In genomic region chr14:52220924-52221802, GRCh38 we compare ENCODE assay signal across 11 cellular contexts. TPM values are rescaled to one million over a fixed set of nuclear protein-coding genes. Genes with fewer than 3 reads are reported as not detected.
DNase-seq lines count a peak whose midpoint lies in the region; ATAC-seq and TF ChIP-seq lines count a peak whose summit lies in the region.
"Had no signal": no experiment of that assay in that cellular context is flagged by ENCODE, and none has a peak within 500 bp of the region (broad histone marks: within the 10 kb centered on the region; RNA-seq: fewer than 3 reads in every experiment).

No MANE protein-coding gene starts in this region.

- no peak for ATAC-seq in IMR-90 (ENCODE audit: low read depth)
- ATAC-seq in activated naive CD8-positive, alpha-beta T cell treated with anti-CD3 and anti-CD28 coated beads, Interleukin-2, amount 10 ng/mL, durations not matched to agents 7 days and 5 days (ENCODE audit: low read depth): no peak
- ATAC-seq in natural killer cell treated with Interleukin-12 subunit alpha and Interleukin-12 subunit beta and Interleukin-15 and Interleukin-18, amount 100 ng/mL, for 72 hours: no peak
- ATAC-seq in GM21526 (IDR thresholded peaks at IDR 0.05; ENCODE audit: low FRiP score, unreplicated experiment): no peak
- no peak for ATAC-seq in GM19452 (IDR thresholded peaks at IDR 0.05; ENCODE audit: unreplicated experiment)
- ATAC-seq: Panc1 had no signal

- TF ChIP-seq POLR2A in IMR-90 (IDR thresholded peaks at IDR 0.05; ENCODE audit: low read depth, low read length): no peak

- no peaks in the 10 kb centered on the region for H3K9me3 Mint-ChIP-seq in Calu3 (ENCODE audit: low read depth, unreplicated experiment)
- no peaks in the 10 kb centered on the region for H3K9me3 Mint-ChIP-seq in activated naive CD8-positive, alpha-beta T cell treated with anti-CD3 and anti-CD28 coated beads, Interleukin-2, amount 10 ng/mL, durations not matched to agents 7 days and 5 days
- no peaks in the 10 kb centered on the region for H3K9me3 Mint-ChIP-seq in natural killer cell treated with Interleukin-12 subunit alpha and Interleukin-12 subunit beta and Interleukin-15 and Interleukin-18, amount 100 ng/mL, for 72 hours

- no peaks in the 10 kb centered on the region for H3K9me3 ChIP-seq in IMR-90 (ENCODE audit: control insufficient read depth, insufficient read depth, low read length)

- H2BK20ac ChIP-seq in IMR-90 (ENCODE audit: low read depth, low read length): no peak overlapping the region

- peak overlapping the region; percentile 44 for H3K4me2 ChIP-seq in IMR-90 (ENCODE audit: low read depth, low read length)

- no peak overlapping the region for H3K27ac ChIP-seq in IMR-90 (ENCODE audit: insufficient read depth, low read length)

- no peak overlapping the region for H3K27ac Mint-ChIP-seq in Calu3 (ENCODE audit: unreplicated experiment)
- peak overlapping the region; percentile 96 for H3K27ac Mint-ChIP-seq in activated naive CD8-positive, alpha-beta T cell treated with anti-CD3 and anti-CD28 coated beads, Interleukin-2, amount 10 ng/mL, durations not matched to agents 7 days and 5 days
- H3K27ac Mint-ChIP-seq in natural killer cell treated with Interleukin-12 subunit alpha and Interleukin-12 subunit beta and Interleukin-15 and Interleukin-18, amount 100 ng/mL, for 72 hours: peak overlapping the region; percentile 78 to 81

- peaks cover 3% of the 10 kb centered on the region; the same call in 1 of the 2 replicates for H3K4me1 ChIP-seq in IMR-90 (ENCODE audit: control insufficient read depth, insufficient read depth, low read length)

- no peak overlapping the region for H2AK5ac ChIP-seq in IMR-90 (ENCODE audit: low read depth, low read length)

- BruUV-seq in Calu3 (replicated peaks; lab: Mats Ljungman, UMichigan) (no TSS peak), IMR-90 (replicated peaks; lab: Mats Ljungman, UMichigan) (no TSS peak)

- no peak for TF ChIP-seq CTCF in Calu3 (IDR thresholded peaks at IDR 0.05; ENCODE audit: unreplicated experiment)
- no peak for TF ChIP-seq CTCF in IMR-90 (conservative IDR thresholded peaks at IDR 0.05; ENCODE audit: low read depth, low read length)

- H2BK120ac ChIP-seq in IMR-90 (ENCODE audit: low read depth, low read length): no peak overlapping the region

- no peak overlapping the region for H3K18ac ChIP-seq in IMR-90 (ENCODE audit: low read depth, low read length)

- peaks cover 6% of the 10 kb centered on the region for H3K27me3 ChIP-seq in IMR-90 (ENCODE audit: control insufficient read depth, insufficient read depth, low read length)

- no peaks in the 10 kb centered on the region for H3K27me3 Mint-ChIP-seq in Calu3 (ENCODE audit: unreplicated experiment)
- H3K27me3 Mint-ChIP-seq in activated naive CD8-positive, alpha-beta T cell treated with anti-CD3 and anti-CD28 coated beads, Interleukin-2, amount 10 ng/mL, durations not matched to agents 7 days and 5 days: no peaks in the 10 kb centered on the region
- H3K27me3 Mint-ChIP-seq in natural killer cell treated with Interleukin-12 subunit alpha and Interleukin-12 subunit beta and Interleukin-15 and Interleukin-18, amount 100 ng/mL, for 72 hours: no peaks in the 10 kb centered on the region

- H3K4me1 Mint-ChIP-seq in Calu3 (ENCODE audit: low read depth, unreplicated experiment): no peaks in the 10 kb centered on the region
- H3K4me1 Mint-ChIP-seq in activated naive CD8-positive, alpha-beta T cell treated with anti-CD3 and anti-CD28 coated beads, Interleukin-2, amount 10 ng/mL, durations not matched to agents 7 days and 5 days: peaks cover 7% of the 10 kb centered on the region
- peaks cover 13 to 20% of the 10 kb centered on the region in 2 donors for H3K4me1 Mint-ChIP-seq in natural killer cell treated with Interleukin-12 subunit alpha and Interleukin-12 subunit beta and Interleukin-15 and Interleukin-18, amount 100 ng/mL, for 72 hours (ENCODE audit: low read depth in 2 of 2)

- H2BK15ac ChIP-seq in IMR-90 (ENCODE audit: low read depth, low read length): no peak overlapping the region

- H4K5ac ChIP-seq in IMR-90 (ENCODE audit: low read depth, low read length): no peak overlapping the region; the same call in 1 of the 2 replicates

- H3K36me3 Mint-ChIP-seq in Calu3 (ENCODE audit: insufficient read depth, unreplicated experiment): no peaks in the 10 kb centered on the region
- peaks cover 4% of the 10 kb centered on the region for H3K36me3 Mint-ChIP-seq in activated naive CD8-positive, alpha-beta T cell treated with anti-CD3 and anti-CD28 coated beads, Interleukin-2, amount 10 ng/mL, durations not matched to agents 7 days and 5 days
- H3K36me3 Mint-ChIP-seq in natural killer cell treated with Interleukin-12 subunit alpha and Interleukin-12 subunit beta and Interleukin-15 and Interleukin-18, amount 100 ng/mL, for 72 hours: peaks cover 4% of the 10 kb centered on the region

- no peaks in the 10 kb centered on the region for H4K20me1 ChIP-seq in IMR-90 (ENCODE audit: insufficient read depth, low read length)

- CTCF ChIA-PET in Calu3 (lab: Charles Lee): no interaction called here
- CTCF ChIA-PET in IMR-90 (lab: Yijun Ruan, JAX): interaction anchor here (0.7 kb wide), 1 partner anchor 66 kb away, joined by 4 read pairs; no protein-coding TSS in a partner anchor

- H3K56ac ChIP-seq in IMR-90 (ENCODE audit: extremely low read depth, insufficient read depth, low read length): no peak overlapping the region

- H4K91ac ChIP-seq in IMR-90 (ENCODE audit: insufficient read depth, low read depth, low read length): no peak overlapping the region

- H3K14ac ChIP-seq in IMR-90 (replicated peaks; ENCODE audit: low read depth, low read length): no peak overlapping the region

- H3K9ac ChIP-seq in IMR-90 (ENCODE audit: low read depth, low read length): no peak overlapping the region

- H3K4ac ChIP-seq in IMR-90 (ENCODE audit: low read depth, low read length): no peak overlapping the region

- in situ Hi-C loops in IMR-90 (cut with MboI; ENCODE audit: low sequenced_read_pairs): no loop called here

- H3K4me3 ChIP-seq in IMR-90 (ENCODE audit: insufficient read depth, low read depth, low read length): no peak overlapping the region

- no peak overlapping the region for H2BK5ac ChIP-seq in IMR-90 (ENCODE audit: low read depth, low read length, poor library complexity, severe bottlenecking)

- intact Hi-C loops in Calu3 (cut with micrococcal nuclease; ENCODE audit: unreplicated experiment): no loop called here
- intact Hi-C loops in IMR-90 (cut with micrococcal nuclease): no loop called here

- no peaks in the 10 kb centered on the region for H3K9me1 ChIP-seq in IMR-90 (ENCODE audit: insufficient read depth, low read length)

- H3K36me3 ChIP-seq in IMR-90 (ENCODE audit: control insufficient read depth, insufficient read depth, low read length): no peaks in the 10 kb centered on the region

- POLR2A ChIA-PET in IMR-90 (lab: Charles Lee; ENCODE audit: unreplicated experiment): no interaction called here
- POLR2A ChIA-PET in activated naive CD8-positive, alpha-beta T cell treated with anti-CD3 and anti-CD28 coated beads, Interleukin-2, amount 10 ng/mL, durations not matched to agents 7 days and 5 days (lab: Charles Lee): interaction anchor here (0.9 to 1.3 kb wide), 4 partner anchors 44 to 360 kb away, joined by 3 to 7 read pairs (median 3); partner anchors contain the start of genes GNG2 and PTGER2

- H2AFZ ChIP-seq in IMR-90 (replicated peaks; ENCODE audit: low read length, poor library complexity): peak overlapping the region; percentile 81

- peak overlapping the region; percentile 70 for H2AK9ac ChIP-seq in IMR-90 (replicated peaks; ENCODE audit: low read depth, low read length, poor library complexity)

- peak overlapping the region; percentile 64 for H3K4me3 Mint-ChIP-seq in Calu3 (ENCODE audit: low read depth, unreplicated experiment)
- peak overlapping the region; percentile 90 for H3K4me3 Mint-ChIP-seq in activated naive CD8-positive, alpha-beta T cell treated with anti-CD3 and anti-CD28 coated beads, Interleukin-2, amount 10 ng/mL, durations not matched to agents 7 days and 5 days
- peak overlapping the region; percentile 88 for H3K4me3 Mint-ChIP-seq in natural killer cell treated with Interleukin-12 subunit alpha and Interleukin-12 subunit beta and Interleukin-15 and Interleukin-18, amount 100 ng/mL, for 72 hours

- H4K8ac ChIP-seq in IMR-90 (ENCODE audit: low read depth in 2 of 2, low read length in 2 of 2): no peak overlapping the region; a peak in 1 of 4 replicates

- no peaks in the 10 kb centered on the region for H3K79me1 ChIP-seq in IMR-90 (ENCODE audit: low read depth in 1 of 2, low read length in 2 of 2)

- DNase-seq in Calu3 (no peak), IMR-90 (no peak), midbrain (lab: John Stamatoyannopoulos, UW) (no peak)
- DNase-seq in activated naive CD8-positive, alpha-beta T cell treated with anti-CD3 and anti-CD28 coated beads, Interleukin-2, amount 10 ng/mL, durations not matched to agents 7 days and 5 days: peak; percentile 42
- DNase-seq in natural killer cell treated with Interleukin-12 subunit alpha and Interleukin-12 subunit beta and Interleukin-15 and Interleukin-18, amount 100 ng/mL, for 72 hours (ENCODE audit: low spot score): no peak
- no peak for DNase-seq in activated CD4-positive, alpha-beta T cell treated with anti-CD3 and anti-CD28 coated beads for 48 hours
- DNase-seq: effector CD4-positive, alpha-beta T cell had no signal

- no CpG with 5 or more reads among the region's 7 CpGs for WGBS in IMR-90 (ENCODE audit: extremely low coverage in 2 of 2, insufficient read length in 1 of 2), 2 experiments

- dilution Hi-C loops in IMR-90 (cut with HindIII; ENCODE audit: low sequenced_read_pairs, unreplicated experiment): no loop called here

- TF ChIP-seq RAD21 in IMR-90 (IDR thresholded peaks at IDR 0.05; ENCODE audit: low read length): no peak

- H3K23ac ChIP-seq in IMR-90 (ENCODE audit: low read depth, low read length): no peak overlapping the region

TF ChIP-seq in IMR-90, 13 proteins besides CTCF, POLR2A, EP300 and RAD21 (continues in another document):
- TF ChIP-seq CEBPB (IDR thresholded peaks at IDR 0.05; ENCODE audit: low read depth, low read length) (no peak), NFE2L2 (IDR thresholded peaks at IDR 0.05; ENCODE audit: low read depth, low read length) (no peak), BHLHE40 (IDR thresholded peaks at IDR 0.05; ENCODE audit: low read depth, low read length) (no peak), MAZ (IDR thresholded peaks at IDR 0.05; ENCODE audit: borderline replicate concordance, low read depth, low read length) (no peak), CHD1 (IDR thresholded peaks at IDR 0.05; ENCODE audit: low read depth, low read length) (no peak)

RNA-seq across cellular contexts. Expression of gene PTGDR, which starts 46.3 kb away (rescaled TPM):
- total RNA-seq in Calu3 (2022) (not detected in 2 replicates), IMR-90 (2012; rRNA removed) (not detected in 2 replicates)
- polyA plus RNA-seq in IMR-90 (2012; rRNA removed): not detected in 2 replicates
- not detected in 2 replicates for polyA plus RNA-seq in IMR-90 (2012; cell fraction: cytosol; rRNA removed)
- not detected in 2 replicates for polyA plus RNA-seq in IMR-90 (2012; cell fraction: nucleus; rRNA removed; ENCODE audit: low replicate concordance)
- 1 to 10 TPM; 2.6 to 3.1 TPM for total RNA-seq in activated naive CD8-positive, alpha-beta T cell treated with anti-CD3 and anti-CD28 coated beads, Interleukin-2, amount 10 ng/mL, durations not matched to agents 7 days and 5 days
- total RNA-seq in natural killer cell treated with Interleukin-12 subunit alpha and Interleukin-12 subunit beta and Interleukin-15 and Interleukin-18, amount 100 ng/mL, for 72 hours: 1 to 10 TPM; 3.8 to 4.5 TPM
- total RNA-seq: G401 had no signal
